ENCODE assay signal across 1 cellular context in the genomic region with DNA sequence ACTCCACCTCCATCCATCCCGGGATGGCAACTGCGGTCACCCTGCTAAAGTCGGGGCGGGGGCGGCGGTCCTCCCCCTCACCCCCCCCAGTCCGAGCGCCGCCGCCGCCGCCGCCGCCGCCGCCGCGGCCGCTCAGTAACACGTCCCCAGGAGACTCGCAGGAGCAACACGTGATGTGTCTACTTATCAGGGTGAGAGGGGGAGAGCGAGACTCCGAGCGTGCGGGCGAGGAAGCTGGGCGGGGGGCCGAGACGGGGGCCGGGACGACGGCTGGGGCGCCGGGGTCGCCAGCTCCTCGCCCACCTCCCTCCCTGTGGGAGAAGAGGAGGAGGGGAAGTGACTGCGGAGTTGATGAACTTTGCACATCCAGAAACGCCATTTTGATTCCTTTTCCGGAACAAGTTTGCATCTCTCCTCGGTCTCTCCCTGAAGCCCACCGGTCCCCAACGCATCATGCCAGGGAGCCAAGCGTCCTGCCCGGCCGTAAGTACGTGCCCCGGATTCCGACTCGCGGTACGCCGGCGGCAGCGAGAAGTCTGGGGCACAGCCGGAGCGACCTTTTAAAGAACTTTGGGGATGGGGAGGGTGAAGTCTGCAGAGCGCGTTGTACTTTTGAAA.
A peak's percentile ranks its signal among the peaks of the same experiment; 100 is the strongest.
TF ChIP-seq lines count a peak whose summit lies in the region.

A gene with protein sequence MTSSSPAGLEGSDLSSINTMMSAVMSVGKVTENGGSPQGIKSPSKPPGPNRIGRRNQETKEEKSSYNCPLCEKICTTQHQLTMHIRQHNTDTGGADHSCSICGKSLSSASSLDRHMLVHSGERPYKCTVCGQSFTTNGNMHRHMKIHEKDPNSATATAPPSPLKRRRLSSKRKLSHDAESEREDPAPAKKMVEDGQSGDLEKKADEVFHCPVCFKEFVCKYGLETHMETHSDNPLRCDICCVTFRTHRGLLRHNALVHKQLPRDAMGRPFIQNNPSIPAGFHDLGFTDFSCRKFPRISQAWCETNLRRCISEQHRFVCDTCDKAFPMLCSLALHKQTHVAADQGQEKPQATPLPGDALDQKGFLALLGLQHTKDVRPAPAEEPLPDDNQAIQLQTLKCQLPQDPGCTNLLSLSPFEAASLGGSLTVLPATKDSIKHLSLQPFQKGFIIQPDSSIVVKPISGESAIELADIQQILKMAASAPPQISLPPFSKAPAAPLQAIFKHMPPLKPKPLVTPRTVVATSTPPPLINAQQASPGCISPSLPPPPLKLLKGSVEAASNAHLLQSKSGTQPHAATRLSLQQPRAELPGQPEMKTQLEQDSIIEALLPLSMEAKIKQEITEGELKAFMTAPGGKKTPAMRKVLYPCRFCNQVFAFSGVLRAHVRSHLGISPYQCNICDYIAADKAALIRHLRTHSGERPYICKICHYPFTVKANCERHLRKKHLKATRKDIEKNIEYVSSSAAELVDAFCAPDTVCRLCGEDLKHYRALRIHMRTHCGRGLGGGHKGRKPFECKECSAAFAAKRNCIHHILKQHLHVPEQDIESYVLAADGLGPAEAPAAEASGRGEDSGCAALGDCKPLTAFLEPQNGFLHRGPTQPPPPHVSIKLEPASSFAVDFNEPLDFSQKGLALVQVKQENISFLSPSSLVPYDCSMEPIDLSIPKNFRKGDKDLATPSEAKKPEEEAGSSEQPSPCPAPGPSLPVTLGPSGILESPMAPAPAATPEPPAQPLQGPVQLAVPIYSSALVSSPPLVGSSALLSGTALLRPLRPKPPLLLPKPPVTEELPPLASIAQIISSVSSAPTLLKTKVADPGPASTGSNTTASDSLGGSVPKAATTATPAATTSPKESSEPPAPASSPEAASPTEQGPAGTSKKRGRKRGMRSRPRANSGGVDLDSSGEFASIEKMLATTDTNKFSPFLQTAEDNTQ (N-terminal part only) (plus strand): TSS at position 384 of the 618 bp plus-strand sequence. CDS start 73,951 bp downstream, outside the sequence.

TF ChIP-seq in HepG2, 621 proteins besides CTCF, POLR2A, EP300 and RAD21 (continued from another document and continues in another):
- TF ChIP-seq, protein P1, sequence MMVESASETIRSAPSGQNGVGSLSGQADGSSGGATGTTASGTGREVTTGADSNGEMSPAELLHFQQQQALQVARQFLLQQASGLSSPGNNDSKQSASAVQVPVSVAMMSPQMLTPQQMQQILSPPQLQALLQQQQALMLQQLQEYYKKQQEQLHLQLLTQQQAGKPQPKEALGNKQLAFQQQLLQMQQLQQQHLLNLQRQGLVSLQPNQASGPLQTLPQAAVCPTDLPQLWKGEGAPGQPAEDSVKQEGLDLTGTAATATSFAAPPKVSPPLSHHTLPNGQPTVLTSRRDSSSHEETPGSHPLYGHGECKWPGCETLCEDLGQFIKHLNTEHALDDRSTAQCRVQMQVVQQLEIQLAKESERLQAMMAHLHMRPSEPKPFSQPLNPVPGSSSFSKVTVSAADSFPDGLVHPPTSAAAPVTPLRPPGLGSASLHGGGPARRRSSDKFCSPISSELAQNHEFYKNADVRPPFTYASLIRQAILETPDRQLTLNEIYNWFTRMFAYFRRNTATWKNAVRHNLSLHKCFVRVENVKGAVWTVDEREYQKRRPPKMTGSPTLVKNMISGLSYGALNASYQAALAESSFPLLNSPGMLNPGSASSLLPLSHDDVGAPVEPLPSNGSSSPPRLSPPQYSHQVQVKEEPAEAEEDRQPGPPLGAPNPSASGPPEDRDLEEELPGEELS (CRISPR knock-in tag; IDR thresholded peaks at IDR 0.05): peak; percentile 7; the same call in 1 of the 2 replicates
- TF ChIP-seq, protein P2, sequence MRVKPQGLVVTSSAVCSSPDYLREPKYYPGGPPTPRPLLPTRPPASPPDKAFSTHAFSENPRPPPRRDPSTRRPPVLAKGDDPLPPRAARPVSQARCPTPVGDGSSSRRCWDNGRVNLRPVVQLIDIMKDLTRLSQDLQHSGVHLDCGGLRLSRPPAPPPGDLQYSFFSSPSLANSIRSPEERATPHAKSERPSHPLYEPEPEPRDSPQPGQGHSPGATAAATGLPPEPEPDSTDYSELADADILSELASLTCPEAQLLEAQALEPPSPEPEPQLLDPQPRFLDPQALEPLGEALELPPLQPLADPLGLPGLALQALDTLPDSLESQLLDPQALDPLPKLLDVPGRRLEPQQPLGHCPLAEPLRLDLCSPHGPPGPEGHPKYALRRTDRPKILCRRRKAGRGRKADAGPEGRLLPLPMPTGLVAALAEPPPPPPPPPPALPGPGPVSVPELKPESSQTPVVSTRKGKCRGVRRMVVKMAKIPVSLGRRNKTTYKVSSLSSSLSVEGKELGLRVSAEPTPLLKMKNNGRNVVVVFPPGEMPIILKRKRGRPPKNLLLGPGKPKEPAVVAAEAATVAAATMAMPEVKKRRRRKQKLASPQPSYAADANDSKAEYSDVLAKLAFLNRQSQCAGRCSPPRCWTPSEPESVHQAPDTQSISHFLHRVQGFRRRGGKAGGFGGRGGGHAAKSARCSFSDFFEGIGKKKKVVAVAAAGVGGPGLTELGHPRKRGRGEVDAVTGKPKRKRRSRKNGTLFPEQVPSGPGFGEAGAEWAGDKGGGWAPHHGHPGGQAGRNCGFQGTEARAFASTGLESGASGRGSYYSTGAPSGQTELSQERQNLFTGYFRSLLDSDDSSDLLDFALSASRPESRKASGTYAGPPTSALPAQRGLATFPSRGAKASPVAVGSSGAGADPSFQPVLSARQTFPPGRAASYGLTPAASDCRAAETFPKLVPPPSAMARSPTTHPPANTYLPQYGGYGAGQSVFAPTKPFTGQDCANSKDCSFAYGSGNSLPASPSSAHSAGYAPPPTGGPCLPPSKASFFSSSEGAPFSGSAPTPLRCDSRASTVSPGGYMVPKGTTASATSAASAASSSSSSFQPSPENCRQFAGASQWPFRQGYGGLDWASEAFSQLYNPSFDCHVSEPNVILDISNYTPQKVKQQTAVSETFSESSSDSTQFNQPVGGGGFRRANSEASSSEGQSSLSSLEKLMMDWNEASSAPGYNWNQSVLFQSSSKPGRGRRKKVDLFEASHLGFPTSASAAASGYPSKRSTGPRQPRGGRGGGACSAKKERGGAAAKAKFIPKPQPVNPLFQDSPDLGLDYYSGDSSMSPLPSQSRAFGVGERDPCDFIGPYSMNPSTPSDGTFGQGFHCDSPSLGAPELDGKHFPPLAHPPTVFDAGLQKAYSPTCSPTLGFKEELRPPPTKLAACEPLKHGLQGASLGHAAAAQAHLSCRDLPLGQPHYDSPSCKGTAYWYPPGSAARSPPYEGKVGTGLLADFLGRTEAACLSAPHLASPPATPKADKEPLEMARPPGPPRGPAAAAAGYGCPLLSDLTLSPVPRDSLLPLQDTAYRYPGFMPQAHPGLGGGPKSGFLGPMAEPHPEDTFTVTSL (CRISPR knock-in tag; IDR thresholded peaks at IDR 0.05; ENCODE audit: borderline replicate concordance): no peak
- TF ChIP-seq, protein P3, sequence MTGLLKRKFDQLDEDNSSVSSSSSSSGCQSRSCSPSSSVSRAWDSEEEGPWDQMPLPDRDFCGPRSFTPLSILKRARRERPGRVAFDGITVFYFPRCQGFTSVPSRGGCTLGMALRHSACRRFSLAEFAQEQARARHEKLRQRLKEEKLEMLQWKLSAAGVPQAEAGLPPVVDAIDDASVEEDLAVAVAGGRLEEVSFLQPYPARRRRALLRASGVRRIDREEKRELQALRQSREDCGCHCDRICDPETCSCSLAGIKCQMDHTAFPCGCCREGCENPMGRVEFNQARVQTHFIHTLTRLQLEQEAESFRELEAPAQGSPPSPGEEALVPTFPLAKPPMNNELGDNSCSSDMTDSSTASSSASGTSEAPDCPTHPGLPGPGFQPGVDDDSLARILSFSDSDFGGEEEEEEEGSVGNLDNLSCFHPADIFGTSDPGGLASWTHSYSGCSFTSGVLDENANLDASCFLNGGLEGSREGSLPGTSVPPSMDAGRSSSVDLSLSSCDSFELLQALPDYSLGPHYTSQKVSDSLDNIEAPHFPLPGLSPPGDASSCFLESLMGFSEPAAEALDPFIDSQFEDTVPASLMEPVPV (CRISPR knock-in tag; IDR thresholded peaks at IDR 0.05): 0 out of 2 replicates have a peak, but pooled peaks have one; percentile 5
- TF ChIP-seq PCBP2 (optimal IDR thresholded peaks at IDR 0.05; ENCODE audit: low read depth, low read length, poor library complexity, severe bottlenecking): no peak
- TF ChIP-seq TAF15 (IDR thresholded peaks at IDR 0.05; ENCODE audit: low read depth, low read length, poor library complexity, severe bottlenecking): peak; percentile 19
- TF ChIP-seq, protein P4, sequence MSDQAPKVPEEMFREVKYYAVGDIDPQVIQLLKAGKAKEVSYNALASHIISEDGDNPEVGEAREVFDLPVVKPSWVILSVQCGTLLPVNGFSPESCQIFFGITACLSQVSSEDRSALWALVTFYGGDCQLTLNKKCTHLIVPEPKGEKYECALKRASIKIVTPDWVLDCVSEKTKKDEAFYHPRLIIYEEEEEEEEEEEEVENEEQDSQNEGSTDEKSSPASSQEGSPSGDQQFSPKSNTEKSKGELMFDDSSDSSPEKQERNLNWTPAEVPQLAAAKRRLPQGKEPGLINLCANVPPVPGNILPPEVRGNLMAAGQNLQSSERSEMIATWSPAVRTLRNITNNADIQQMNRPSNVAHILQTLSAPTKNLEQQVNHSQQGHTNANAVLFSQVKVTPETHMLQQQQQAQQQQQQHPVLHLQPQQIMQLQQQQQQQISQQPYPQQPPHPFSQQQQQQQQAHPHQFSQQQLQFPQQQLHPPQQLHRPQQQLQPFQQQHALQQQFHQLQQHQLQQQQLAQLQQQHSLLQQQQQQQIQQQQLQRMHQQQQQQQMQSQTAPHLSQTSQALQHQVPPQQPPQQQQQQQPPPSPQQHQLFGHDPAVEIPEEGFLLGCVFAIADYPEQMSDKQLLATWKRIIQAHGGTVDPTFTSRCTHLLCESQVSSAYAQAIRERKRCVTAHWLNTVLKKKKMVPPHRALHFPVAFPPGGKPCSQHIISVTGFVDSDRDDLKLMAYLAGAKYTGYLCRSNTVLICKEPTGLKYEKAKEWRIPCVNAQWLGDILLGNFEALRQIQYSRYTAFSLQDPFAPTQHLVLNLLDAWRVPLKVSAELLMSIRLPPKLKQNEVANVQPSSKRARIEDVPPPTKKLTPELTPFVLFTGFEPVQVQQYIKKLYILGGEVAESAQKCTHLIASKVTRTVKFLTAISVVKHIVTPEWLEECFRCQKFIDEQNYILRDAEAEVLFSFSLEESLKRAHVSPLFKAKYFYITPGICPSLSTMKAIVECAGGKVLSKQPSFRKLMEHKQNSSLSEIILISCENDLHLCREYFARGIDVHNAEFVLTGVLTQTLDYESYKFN (CRISPR knock-in tag; conservative IDR thresholded peaks at IDR 0.05): no peak
- TF ChIP-seq, protein P5, sequence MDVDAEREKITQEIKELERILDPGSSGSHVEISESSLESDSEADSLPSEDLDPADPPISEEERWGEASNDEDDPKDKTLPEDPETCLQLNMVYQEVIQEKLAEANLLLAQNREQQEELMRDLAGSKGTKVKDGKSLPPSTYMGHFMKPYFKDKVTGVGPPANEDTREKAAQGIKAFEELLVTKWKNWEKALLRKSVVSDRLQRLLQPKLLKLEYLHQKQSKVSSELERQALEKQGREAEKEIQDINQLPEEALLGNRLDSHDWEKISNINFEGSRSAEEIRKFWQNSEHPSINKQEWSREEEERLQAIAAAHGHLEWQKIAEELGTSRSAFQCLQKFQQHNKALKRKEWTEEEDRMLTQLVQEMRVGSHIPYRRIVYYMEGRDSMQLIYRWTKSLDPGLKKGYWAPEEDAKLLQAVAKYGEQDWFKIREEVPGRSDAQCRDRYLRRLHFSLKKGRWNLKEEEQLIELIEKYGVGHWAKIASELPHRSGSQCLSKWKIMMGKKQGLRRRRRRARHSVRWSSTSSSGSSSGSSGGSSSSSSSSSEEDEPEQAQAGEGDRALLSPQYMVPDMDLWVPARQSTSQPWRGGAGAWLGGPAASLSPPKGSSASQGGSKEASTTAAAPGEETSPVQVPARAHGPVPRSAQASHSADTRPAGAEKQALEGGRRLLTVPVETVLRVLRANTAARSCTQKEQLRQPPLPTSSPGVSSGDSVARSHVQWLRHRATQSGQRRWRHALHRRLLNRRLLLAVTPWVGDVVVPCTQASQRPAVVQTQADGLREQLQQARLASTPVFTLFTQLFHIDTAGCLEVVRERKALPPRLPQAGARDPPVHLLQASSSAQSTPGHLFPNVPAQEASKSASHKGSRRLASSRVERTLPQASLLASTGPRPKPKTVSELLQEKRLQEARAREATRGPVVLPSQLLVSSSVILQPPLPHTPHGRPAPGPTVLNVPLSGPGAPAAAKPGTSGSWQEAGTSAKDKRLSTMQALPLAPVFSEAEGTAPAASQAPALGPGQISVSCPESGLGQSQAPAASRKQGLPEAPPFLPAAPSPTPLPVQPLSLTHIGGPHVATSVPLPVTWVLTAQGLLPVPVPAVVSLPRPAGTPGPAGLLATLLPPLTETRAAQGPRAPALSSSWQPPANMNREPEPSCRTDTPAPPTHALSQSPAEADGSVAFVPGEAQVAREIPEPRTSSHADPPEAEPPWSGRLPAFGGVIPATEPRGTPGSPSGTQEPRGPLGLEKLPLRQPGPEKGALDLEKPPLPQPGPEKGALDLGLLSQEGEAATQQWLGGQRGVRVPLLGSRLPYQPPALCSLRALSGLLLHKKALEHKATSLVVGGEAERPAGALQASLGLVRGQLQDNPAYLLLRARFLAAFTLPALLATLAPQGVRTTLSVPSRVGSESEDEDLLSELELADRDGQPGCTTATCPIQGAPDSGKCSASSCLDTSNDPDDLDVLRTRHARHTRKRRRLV (CRISPR knock-in tag; IDR thresholded peaks at IDR 0.05): 0 out of 2 replicates have a peak, but pooled peaks have one; percentile 65
- TF ChIP-seq ZNF33B (CRISPR knock-in tag; IDR thresholded peaks at IDR 0.05): no peak
- TF ChIP-seq, protein P6, sequence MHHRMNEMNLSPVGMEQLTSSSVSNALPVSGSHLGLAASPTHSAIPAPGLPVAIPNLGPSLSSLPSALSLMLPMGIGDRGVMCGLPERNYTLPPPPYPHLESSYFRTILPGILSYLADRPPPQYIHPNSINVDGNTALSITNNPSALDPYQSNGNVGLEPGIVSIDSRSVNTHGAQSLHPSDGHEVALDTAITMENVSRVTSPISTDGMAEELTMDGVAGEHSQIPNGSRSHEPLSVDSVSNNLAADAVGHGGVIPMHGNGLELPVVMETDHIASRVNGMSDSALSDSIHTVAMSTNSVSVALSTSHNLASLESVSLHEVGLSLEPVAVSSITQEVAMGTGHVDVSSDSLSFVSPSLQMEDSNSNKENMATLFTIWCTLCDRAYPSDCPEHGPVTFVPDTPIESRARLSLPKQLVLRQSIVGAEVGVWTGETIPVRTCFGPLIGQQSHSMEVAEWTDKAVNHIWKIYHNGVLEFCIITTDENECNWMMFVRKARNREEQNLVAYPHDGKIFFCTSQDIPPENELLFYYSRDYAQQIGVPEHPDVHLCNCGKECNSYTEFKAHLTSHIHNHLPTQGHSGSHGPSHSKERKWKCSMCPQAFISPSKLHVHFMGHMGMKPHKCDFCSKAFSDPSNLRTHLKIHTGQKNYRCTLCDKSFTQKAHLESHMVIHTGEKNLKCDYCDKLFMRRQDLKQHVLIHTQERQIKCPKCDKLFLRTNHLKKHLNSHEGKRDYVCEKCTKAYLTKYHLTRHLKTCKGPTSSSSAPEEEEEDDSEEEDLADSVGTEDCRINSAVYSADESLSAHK (CRISPR knock-in tag; IDR thresholded peaks at IDR 0.05; ENCODE audit: borderline replicate concordance): no peak
- TF ChIP-seq ZNF547 (CRISPR knock-in tag; IDR thresholded peaks at IDR 0.05): no peak
- TF ChIP-seq ZNF563 (CRISPR knock-in tag; IDR thresholded peaks at IDR 0.05): no peak
- TF ChIP-seq ZNF441 (CRISPR knock-in tag; IDR thresholded peaks at IDR 0.05; ENCODE audit: borderline replicate concordance): 0 out of 2 replicates have a peak, but pooled peaks have one; percentile 35
- no peak for TF ChIP-seq TBL1XR1 (IDR thresholded peaks at IDR 0.05; ENCODE audit: borderline replicate concordance, low read length, partially characterized antibody)
- TF ChIP-seq KAT8 (CRISPR knock-in tag; IDR thresholded peaks at IDR 0.05): peak; percentile 63; the same call in 1 of the 2 replicates
- TF ChIP-seq AGO1 (IDR thresholded peaks at IDR 0.05; ENCODE audit: low read depth, low read length, poor library complexity, severe bottlenecking): no peak
- 0 out of 2 replicates have a peak, but pooled peaks have one; percentile 55 for TF ChIP-seq FLYWCH1 (CRISPR knock-in tag; IDR thresholded peaks at IDR 0.05)
- TF ChIP-seq U2AF2 (IDR thresholded peaks at IDR 0.05; ENCODE audit: low read depth, low read length): no peak
- TF ChIP-seq SMAD1 (CRISPR knock-in tag; IDR thresholded peaks at IDR 0.05; ENCODE audit: borderline replicate concordance, low read depth): no peak
